Comparison of ENCODE assay signal across 7 cellular contexts in the genomic region with DNA sequence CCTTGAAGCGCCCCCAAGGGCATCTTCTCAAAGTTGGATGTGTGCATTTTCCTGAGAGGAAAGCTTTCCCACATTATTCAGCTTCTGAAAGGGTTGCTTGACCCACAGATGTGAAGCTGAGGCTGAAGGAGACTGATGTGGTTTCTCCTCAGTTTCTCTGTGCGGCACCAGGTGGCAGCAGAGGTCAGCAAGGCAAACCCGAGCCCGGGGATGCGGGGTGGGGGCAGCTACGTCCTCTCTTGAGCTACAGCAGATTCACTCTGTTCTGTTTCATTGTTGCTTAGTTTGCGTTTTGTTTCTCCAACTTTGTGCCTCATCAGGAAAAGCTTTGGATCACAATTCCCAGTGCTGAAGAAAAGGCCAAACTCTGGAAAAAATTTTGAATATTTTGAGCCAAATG.
DNase-seq lines count a peak whose midpoint lies in the region; TF ChIP-seq lines count a peak whose summit lies in the region.
"Not testable (repeated sequence)": the region's sequence is repeated elsewhere in the genome, so short reads cannot be mapped to it uniquely, and the experiment has no call there.

No MANE protein-coding gene starts in this region.

- not testable (repeated sequence) for H3K9me3 ChIP-seq in hepatocyte (ENCODE audit: low read depth)

- DNase-seq in activated CD4-positive, CD25-positive, alpha-beta regulatory T cell treated with anti-CD3 and anti-CD28 coated beads, Interleukin-2, amount 50 U/mL, for 16 hours (ENCODE audit: low read depth, low spot score), result peak; percentile 21
- peak; percentile 68 to 71 for DNase-seq in activated T-cell treated with anti-CD3 and anti-CD28 coated beads, Interleukin-2, amount 50 U/mL, for 48 hours
- DNase-seq in central memory CD4-positive, alpha-beta T cell, result peak; percentile 24
- not testable (repeated sequence) for DNase-seq in hepatocyte (ENCODE audit: low spot score)
- peak; percentile 47 to 96 (median 75) for DNase-seq in posterior cingulate gyrus
- peak; percentile 45 to 53 (median 48) for DNase-seq in stimulated activated CD4-positive, alpha-beta T cell treated with anti-CD3 and anti-CD28 coated beads, TNF-alpha, amount 100 ng/mL, for 48 hours (ENCODE audit: low read depth in 3 of 3)

- H3K27me3 ChIP-seq in hepatocyte, result not testable (repeated sequence)

- not testable (repeated sequence) for H2AFZ ChIP-seq in hepatocyte

- 0 out of 2 replicates have a peak, but pooled peaks have one; percentile 22 for TF ChIP-seq CTCF in GM12875 (IDR thresholded peaks at IDR 0.05; ENCODE audit: borderline replicate concordance, insufficient read depth, low read depth, low read length)
- peak; percentile 51 for TF ChIP-seq CTCF in hepatocyte (IDR thresholded peaks at IDR 0.05; ENCODE audit: poor library complexity)

- H3K9me2 ChIP-seq in hepatocyte (replicated peaks; ENCODE audit: insufficient read depth), result not testable (repeated sequence)

- H3K36me3 ChIP-seq in hepatocyte (replicated peaks; ENCODE audit: insufficient read depth, low read depth), result not testable (repeated sequence)

- H3K27ac ChIP-seq in hepatocyte, result not testable (repeated sequence)

- H3K79me2 ChIP-seq in hepatocyte, result not testable (repeated sequence)

- H4K20me1 ChIP-seq in hepatocyte (ENCODE audit: insufficient read depth, poor library complexity, severe bottlenecking), result not testable (repeated sequence)

- WGBS in hepatocyte (ENCODE audit: low lambda C conversion rate, missing lambda C conversion rate), result 23% methylated on average over 6 of the region's 7 CpGs

- not testable (repeated sequence) for H3K4me1 ChIP-seq in hepatocyte (ENCODE audit: insufficient read depth)

- intact Hi-C loops in posterior cingulate gyrus (cut with DNase I), result not testable (repeated sequence)

- not testable (repeated sequence) for H3K4me2 ChIP-seq in hepatocyte

- not testable (repeated sequence) for H3K4me3 ChIP-seq in GM12875 (ENCODE audit: low read depth, low read length); hepatocyte
